Comparison of ENCODE assay signal across 9 cellular contexts in the genomic region with DNA sequence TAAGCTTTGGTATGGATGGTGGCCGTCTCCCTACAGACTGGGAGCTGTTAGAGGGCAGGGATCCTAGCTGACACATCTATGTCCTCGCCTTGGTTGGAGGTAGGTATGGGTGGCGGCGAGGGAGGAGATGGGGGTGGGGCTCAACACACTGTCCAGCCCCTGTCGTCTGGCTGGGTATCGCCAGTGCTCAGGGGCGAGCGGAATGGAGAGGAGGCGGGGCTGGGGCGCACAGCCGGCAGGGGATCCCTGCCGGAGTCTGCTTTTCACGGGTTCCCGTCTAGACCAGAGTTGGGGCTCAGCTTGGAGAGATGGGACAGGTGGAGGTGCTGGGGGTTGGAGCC. TPM values are rescaled to one million over a fixed set of nuclear protein-coding genes. Genes with fewer than 3 reads are reported as not detected.
DNase-seq lines count a peak whose midpoint lies in the region; ATAC-seq and TF ChIP-seq lines count a peak whose summit lies in the region.
"Had no signal": no experiment of that assay in that cellular context is flagged by ENCODE, and none has a peak within 500 bp of the region (broad histone marks: within the 10 kb centered on the region; RNA-seq: fewer than 3 reads in every experiment).

No MANE protein-coding gene starts in this region.

- H3K27ac ChIP-seq in cardiac muscle cell = no peak overlapping the region
- H3K27ac ChIP-seq in SJCRH30 = no peak overlapping the region

- peaks cover 12% of the 10 kb centered on the region for H3K27me3 ChIP-seq in cardiac muscle cell
- peaks cover 5% of the 10 kb centered on the region for H3K27me3 ChIP-seq in SJCRH30

- H3K4me1 ChIP-seq in cardiac muscle cell (ENCODE audit: low read depth) = peaks cover 23% of the 10 kb centered on the region
- H3K4me1 ChIP-seq in SJCRH30 = peaks cover 18% of the 10 kb centered on the region

- no peaks in the 10 kb centered on the region for H3K36me3 ChIP-seq in cardiac muscle cell
- no peaks in the 10 kb centered on the region for H3K36me3 ChIP-seq in SJCRH30

- H3K4me3 ChIP-seq in cardiac muscle cell = peak overlapping the region; percentile 39
- peak overlapping the region; percentile 54 for H3K4me3 ChIP-seq in SJCRH30
- H3K4me3 ChIP-seq in epithelial cell of proximal tubule (ENCODE audit: low read depth, low read length) = peak overlapping the region; percentile 49

- H3K9me3 ChIP-seq in cardiac muscle cell (ENCODE audit: low read depth) (no peaks in the 10 kb centered on the region), SJCRH30 (replicated peaks) (no peaks in the 10 kb centered on the region)

- peak in 1 of 2 donors; percentile 31 for DNase-seq in cardiac muscle cell (ENCODE audit: low read depth in 1 of 2, low spot score in 1 of 2)
- DNase-seq in Right ventricle myocardium inferior (ENCODE audit: missing footprints) = no peak
- DNase-seq in SJCRH30 = no peak
- no peak for DNase-seq in epithelial cell of proximal tubule (ENCODE audit: low read depth)
- DNase-seq in posterior vena cava (ENCODE audit: low spot score) = peak; percentile 81
- no peak for DNase-seq in CD1c-positive myeloid dendritic cell (ENCODE audit: extremely low spot score)
- no peak for DNase-seq in NK-92 (lab: John Stamatoyannopoulos, UW; ENCODE audit: unreplicated experiment)
- no peak for DNase-seq in activated gamma-delta T cell (lab: John Stamatoyannopoulos, UW)

- ATAC-seq in Right ventricle myocardium inferior = no peak

- intact Hi-C loops in Right ventricle myocardium inferior (cut with DNase I) (loop anchor here (1.0 kb wide), 2 partner anchors 19 to 30 kb away; no protein-coding TSS in a partner anchor), posterior vena cava (cut with DNase I) (no loop called here)

- TF ChIP-seq CTCF in cardiac muscle cell (IDR thresholded peaks at IDR 0.05; ENCODE audit: low read depth, low read length) = no peak
- TF ChIP-seq CTCF in epithelial cell of proximal tubule (conservative IDR thresholded peaks at IDR 0.05; ENCODE audit: low read depth, low read length) = no peak

RNA-seq across cellular contexts. Expression of a gene that starts 16.1 kb away (rescaled TPM):
- total RNA-seq in cardiac muscle cell (8.2 and 12.5 TPM in 2 replicates), Right ventricle myocardium inferior (20.3 TPM), epithelial cell of proximal tubule (1.7 and 2.9 TPM in 2 replicates), posterior vena cava (10 to 100 TPM; 38.0 to 50.6 TPM)
- 8.2 and 15.0 TPM in 2 replicates for polyA plus RNA-seq in cardiac muscle cell
- total RNA-seq in SJCRH30 (2014; rRNA removed; shearing (Covaris generic)) = 3.3 and 4.5 TPM in 2 replicates

RNA-seq across cellular contexts. Expression of a gene that starts 28.4 kb away (rescaled TPM):
- total RNA-seq in cardiac muscle cell = 14.7 and 24.1 TPM in 2 replicates
- 13.7 and 23.7 TPM in 2 replicates for polyA plus RNA-seq in cardiac muscle cell
- total RNA-seq in Right ventricle myocardium inferior = 40.6 TPM
- total RNA-seq in SJCRH30 (2014; rRNA removed; shearing (Covaris generic)) = 9.2 and 10.0 TPM in 2 replicates
- 2.2 and 4.3 TPM in 2 replicates for total RNA-seq in epithelial cell of proximal tubule
- 100 to 1,000 TPM; 197 to 567 TPM for total RNA-seq in posterior vena cava

RNA-seq across cellular contexts. Expression of a gene that starts 47.0 kb away (rescaled TPM):
- 37.4 and 39.9 TPM in 2 replicates for total RNA-seq in cardiac muscle cell
- polyA plus RNA-seq in cardiac muscle cell = 32.5 and 36.6 TPM in 2 replicates
- total RNA-seq in Right ventricle myocardium inferior = 24.9 TPM
- total RNA-seq in SJCRH30 (2014; rRNA removed; shearing (Covaris generic)) = 48.6 and 52.1 TPM in 2 replicates
- total RNA-seq in epithelial cell of proximal tubule = 66.2 and 71.3 TPM in 2 replicates
- 10 to 100 TPM; 26.4 to 30.8 TPM for total RNA-seq in posterior vena cava

RNA-seq across cellular contexts. Expression of a gene that starts 56.7 kb away (rescaled TPM):
- total RNA-seq in cardiac muscle cell (not detected in 2 replicates), Right ventricle myocardium inferior (0.16 TPM), epithelial cell of proximal tubule (not detected in 2 replicates), posterior vena cava (under 1 TPM in 1 of 2 donors, not detected in 1; 0.19 TPM)
- polyA plus RNA-seq in cardiac muscle cell = not detected in 2 replicates
- not detected in 2 replicates for total RNA-seq in SJCRH30 (2014; rRNA removed; shearing (Covaris generic))
- total RNA-seq: temporal lobe had no signal
